In genomic region chr19:40930799-40931198, GRCh38 we compare ENCODE assay signal across 20 cellular contexts. TPM values are rescaled to one million over a fixed set of nuclear protein-coding genes. Genes with fewer than 3 reads are reported as not detected.
"Had no signal": no experiment of that assay in that cellular context is flagged by ENCODE, and none has a peak within 500 bp of the region (broad histone marks: within the 10 kb centered on the region; RNA-seq: fewer than 3 reads in every experiment).

No MANE protein-coding gene starts in this region.

RNA-seq across cellular contexts. Expression of gene CYP2A7, which starts 48.8 kb away (rescaled TPM):
- total RNA-seq: hepatocyte; kidney; kidney epithelial cell; left cardiac atrium; left colon; left lung; left ventricle myocardium inferior; left ventricle myocardium superior; lower leg skin; lung microvascular endothelial cell; mammary epithelial cell; mesenteric fat pad; mesothelial cell of epicardium; mononuclear cell; mucosa of descending colon; myocyte; naive thymus-derived CD4-positive, alpha-beta T cell; naive thymus-derived CD8-positive, alpha-beta T cell had no signal
- polyA plus RNA-seq: hepatocyte; immature natural killer cell; keratinocyte; mammary epithelial cell; naive thymus-derived CD4-positive, alpha-beta T cell; naive thymus-derived CD8-positive, alpha-beta T cell had no signal
